16 cellular contexts compared by ENCODE assay signal in genomic region chr1:11198851-11199628, GRCh38. TPM values are rescaled to one million over a fixed set of nuclear protein-coding genes. Genes with fewer than 3 reads are reported as not detected.
A peak's percentile ranks its signal among the peaks of the same experiment; 100 is the strongest.
DNase-seq lines count a peak whose midpoint lies in the region; ATAC-seq, FAIRE-seq and TF ChIP-seq lines count a peak whose summit lies in the region.
"Had no signal": no experiment of that assay in that cellular context is flagged by ENCODE, and none has a peak within 500 bp of the region (broad histone marks: within the 10 kb centered on the region; RNA-seq: fewer than 3 reads in every experiment).

No MANE protein-coding gene starts in this region.

- H3K4me3 Mint-ChIP-seq in neural progenitor cell, result no peak overlapping the region

- WGBS in pancreas, 2 donors, result 93 to 94% methylated on average over 4 of the region's 4 CpGs

- H3K36me3 ChIP-seq in neural progenitor cell, result peaks cover 7% of the 10 kb centered on the region
- H3K36me3 ChIP-seq in pancreas, result peaks cover under 1 to 37% (median 13%) of the 10 kb centered on the region in 3 donors

- no peak for ATAC-seq in pancreas

- H3F3A ChIP-seq in neural progenitor cell (ENCODE audit: low read depth), result peaks cover 14% of the 10 kb centered on the region

- no peak overlapping the region for H3K27ac Mint-ChIP-seq in neural progenitor cell

- H3K9me3 ChIP-seq in neural progenitor cell (ENCODE audit: low read depth), result no peaks in the 10 kb centered on the region
- no peaks in the 10 kb centered on the region for H3K9me3 ChIP-seq in pancreas
- H3K9me3 ChIP-seq: neutrophil, SJSA1, stomach had no signal

- H3K27me3 Mint-ChIP-seq in neural progenitor cell (ENCODE audit: insufficient read depth, low read depth), result peaks cover 5% of the 10 kb centered on the region

- peaks cover 10% of the 10 kb centered on the region for H4K20me1 ChIP-seq in neural progenitor cell (ENCODE audit: low read depth)

- no peaks in the 10 kb centered on the region for H3K79me2 ChIP-seq in neural progenitor cell (ENCODE audit: low read depth)

- H2AFZ ChIP-seq in neural progenitor cell (replicated peaks), result no peak overlapping the region

- peaks cover 23% of the 10 kb centered on the region for H3K36me3 Mint-ChIP-seq in neural progenitor cell

- H3K27me3 ChIP-seq in neural progenitor cell (no peaks in the 10 kb centered on the region), pancreas (no peaks in the 10 kb centered on the region)
- H3K27me3 ChIP-seq: neutrophil, SJSA1, stomach had no signal

- peak overlapping the region; percentile 39 for H3K4me2 ChIP-seq in neural progenitor cell
- H3K4me2 ChIP-seq: smooth muscle cell had no signal

- DNase-seq in G401 (ENCODE audit: low spot score) (peak; percentile 99), NCI-H2171 treated with DMSO at 0.1 percent for 48 hours (lab: John Stamatoyannopoulos, UW) (peak; percentile 96), cerebellar nuclear complex (lab: John Stamatoyannopoulos, UW) (peak; percentile 86 to 97), neural progenitor cell (ENCODE audit: low spot score) (no peak), RCC 7860 (ENCODE audit: low spot score) (no peak), iPS-NIHi11 (ENCODE audit: low spot score) (no peak), pancreas (no peak), NCI-H1048 (lab: John Stamatoyannopoulos, UW) (no peak)
- DNase-seq: activated CD8-positive, alpha-beta memory T cell treated with anti-CD3 and anti-CD28 coated beads for 24 hours; effector CD4-positive, alpha-beta T cell; GOT3; stomach had no signal

- FAIRE-seq in RCC 7860 (lab: Jason Lieb, UNC) (no peak), pancreas (lab: Jason Lieb, UNC) (no peak)
- FAIRE-seq: astrocyte had no signal

- H3K4me1 ChIP-seq in neural progenitor cell (peaks cover 10% of the 10 kb centered on the region), pancreas (no peaks in the 10 kb centered on the region)
- H3K4me1 ChIP-seq: SJSA1, stomach had no signal

- H3K27ac ChIP-seq in neural progenitor cell (no peak overlapping the region), pancreas (no peak overlapping the region)
- H3K27ac ChIP-seq: neutrophil, SJSA1, stomach had no signal

- in situ Hi-C loops in G401 (cut with HindIII; ENCODE audit: low sequenced_read_pairs), result no loop called here

- H3K9me3 Mint-ChIP-seq in neural progenitor cell, result no peaks in the 10 kb centered on the region

- no peak overlapping the region for H3K4me3 ChIP-seq in neural progenitor cell
- H3K4me3 ChIP-seq in pancreas, result no peak overlapping the region
- H3K4me3 ChIP-seq: SJSA1, smooth muscle cell, stomach had no signal

- no peak overlapping the region for H3K9ac ChIP-seq in neural progenitor cell

- peaks cover 13% of the 10 kb centered on the region for H3K4me1 Mint-ChIP-seq in neural progenitor cell

- intact Hi-C loops in pancreas (cut with DNase I), result no loop called here

- no peak for TF ChIP-seq CTCF in neural progenitor cell (IDR thresholded peaks at IDR 0.05)
- no peak for TF ChIP-seq CTCF in pancreas (IDR thresholded peaks at IDR 0.05)

RNA-seq across cellular contexts. Expression of gene ANGPTL7, which starts 9.9 kb away (rescaled TPM):
- not detected in 2 replicates for total RNA-seq in G401 (2014; rRNA removed; shearing (Covaris generic))
- not detected in 2 replicates for total RNA-seq in neural progenitor cell (ENCODE audit: low replicate concordance)
- under 1 TPM in 4 of 6 donors, not detected in 2; 0.09 to 0.26 (median 0.22) TPM for total RNA-seq in pancreas
- under 1 TPM; 0.15 to 0.63 TPM for polyA plus RNA-seq in pancreas
- total RNA-seq: SJSA1, smooth muscle cell had no signal

Comparison
In these comparisons a context has a peak if more than half of its experiments do, and no peak if none do; other contexts are left out.
1. DNase-seq: peak in G401 (single experiment), NCI-H2171 treated with DMSO at 0.1 percent for 48 hours (single experiment) and cerebellar nuclear complex (2 of 2); none in neural progenitor cell (single experiment), RCC 7860 (single experiment), iPS-NIHi11 (single experiment), pancreas (0 of 6) and NCI-H1048 (single experiment).